13 cellular contexts compared by ENCODE assay signal in the genomic region with DNA sequence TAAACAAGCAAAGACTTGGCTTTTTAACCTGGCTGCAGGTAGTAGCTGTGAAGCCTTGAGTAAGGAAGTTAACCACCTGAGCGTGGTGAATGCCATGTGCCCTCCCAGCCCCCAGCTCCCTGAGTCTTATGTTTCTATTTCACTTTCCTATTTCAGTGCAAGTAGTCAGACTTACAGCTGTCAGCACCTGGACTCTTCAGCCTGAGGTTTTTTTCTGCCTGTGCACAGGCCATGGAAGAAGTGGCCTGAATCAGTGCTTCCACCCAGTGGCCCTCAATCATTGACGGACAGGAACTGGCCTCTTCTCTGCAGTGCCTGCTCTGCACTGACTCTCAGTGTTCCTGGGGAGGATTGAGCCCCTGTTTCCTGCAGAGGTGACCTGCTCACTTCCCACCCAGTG.
DNase-seq lines count a peak whose midpoint lies in the region; ATAC-seq, FAIRE-seq and TF ChIP-seq lines count a peak whose summit lies in the region.
"Had no signal": no experiment of that assay in that cellular context is flagged by ENCODE, and none has a peak within 500 bp of the region (broad histone marks: within the 10 kb centered on the region; RNA-seq: fewer than 3 reads in every experiment).

No MANE protein-coding gene starts in this region.

- H4K20me1 ChIP-seq in GM12878 (ENCODE audit: control insufficient read depth, insufficient read depth), result no peaks in the 10 kb centered on the region

- H3K4me2 ChIP-seq in GM12878 (ENCODE audit: control insufficient read depth, insufficient read depth), result peak overlapping the region; percentile 49; the same call in 1 of the 2 replicates

- intact Hi-C loops in GM12878 (cut with micrococcal nuclease; ENCODE audit: unreplicated experiment), result no loop called here

- RAD21 ChIA-PET in GM12878 (lab: Charles Lee; ENCODE audit: unreplicated experiment), result no interaction called here

- H2AFZ ChIP-seq in GM12878 (ENCODE audit: control insufficient read depth, low read depth, low read length), result peak overlapping the region; percentile 3; the same call in 1 of the 2 replicates

- CTCF ChIA-PET in GM12878 (lab: Yijun Ruan, JAX), result no interaction called here

- TF ChIP-seq CTCF in GM12875 (IDR thresholded peaks at IDR 0.05; ENCODE audit: borderline replicate concordance, insufficient read depth, low read depth, low read length) (peak; percentile 23; the same call in 1 of the 2 replicates), GM12878 (IDR thresholded peaks at IDR 0.05 in 2 of 3, conservative IDR thresholded peaks at IDR 0.05 in 1 of 3; ENCODE audit: control insufficient read depth in 2 of 3, extremely low read depth in 1 of 3, insufficient read depth in 1 of 3, low read depth in 3 of 3, low read length in 3 of 3) (peak in 2 of 3 experiments; percentile 12; a peak in 2 of 6 replicates)

- peak overlapping the region; percentile 27; the same call in 1 of the 2 replicates for H3K27ac ChIP-seq in GM12878 (ENCODE audit: control insufficient read depth, insufficient read depth)
- H3K27ac ChIP-seq: HL-60 had no signal

- ATAC-seq in GM19452 (IDR thresholded peaks at IDR 0.05; ENCODE audit: unreplicated experiment), result peak; percentile 60
- ATAC-seq in HG02884 (IDR thresholded peaks at IDR 0.05; ENCODE audit: unreplicated experiment), result peak; percentile 76
- peak; percentile 52 for ATAC-seq in GM12878
- ATAC-seq in HG02981 (IDR thresholded peaks at IDR 0.05; ENCODE audit: unreplicated experiment), result no peak
- ATAC-seq: natural killer cell had no signal

- FAIRE-seq in GM12878 (lab: Jason Lieb, UNC), result no peak

- DNase-seq in GM12878 (ENCODE audit: low read depth, low spot score) (peak; percentile 54), NCI-H446 (lab: John Stamatoyannopoulos, UW) (no peak), T-helper 1 cell (no peak), Kasumi-1 (lab: John Stamatoyannopoulos, UW) (no peak)
- DNase-seq: DMS 273 treated with DMSO at 0.1 percent for 48 hours, Karpas-422, natural killer cell, NCI-H187 treated with DMSO at 0.1 percent for 48 hours had no signal

- SMC1A ChIA-PET in GM12878 (lab: Charles Lee; ENCODE audit: uncharacterized antibody, unreplicated experiment), result interaction anchor here (1.1 kb wide), 1 partner anchor 10 kb away, joined by 3 read pairs; no protein-coding TSS in a partner anchor

- TF ChIP-seq RAD21 in GM12878 (IDR thresholded peaks at IDR 0.05; ENCODE audit: insufficient read depth, low read depth, low read length), result peak; percentile 60

- H3K4me1 ChIP-seq in GM12878 (ENCODE audit: control insufficient read depth, insufficient read depth, low read length), result peaks cover 37% of the 10 kb centered on the region

- no peaks in the 10 kb centered on the region for H3K79me2 ChIP-seq in GM12878 (ENCODE audit: control insufficient read depth, insufficient read depth, low read length)

- peaks cover 6% of the 10 kb centered on the region for H3K9me3 ChIP-seq in GM12878 (replicated peaks; ENCODE audit: control insufficient read depth, insufficient read depth, low read length)

- no peak for TF ChIP-seq EP300 in GM12878 (IDR thresholded peaks at IDR 0.05; ENCODE audit: borderline replicate concordance in 1 of 2, control insufficient read depth in 1 of 2, low read depth in 2 of 2, low read length in 2 of 2)

- POLR2A ChIA-PET in GM12878 (lab: Charles Lee), result no interaction called here

- H3K36me3 ChIP-seq in GM12878 (ENCODE audit: control insufficient read depth in 2 of 2, insufficient read depth in 2 of 2, low read length in 1 of 2), result no peaks in the 10 kb centered on the region

- H3K4me3 ChIP-seq in GM12875 (ENCODE audit: low read depth, low read length), result no peak overlapping the region
- H3K4me3 ChIP-seq in GM12878, result no peak overlapping the region

- BruUV-seq in GM12878 (replicated peaks; lab: Mats Ljungman, UMichigan), result no TSS peak

- H3K9ac ChIP-seq in GM12878 (ENCODE audit: control insufficient read depth, insufficient read depth, low read length), result no peak overlapping the region

- no peak for TF ChIP-seq POLR2A in GM12878 (IDR thresholded peaks at IDR 0.05; ENCODE audit: low read depth, low read length)

- no peaks in the 10 kb centered on the region for H3K27me3 ChIP-seq in GM12878 (replicated peaks in 1 of 2; ENCODE audit: control insufficient read depth in 2 of 2, insufficient read depth in 2 of 2, low read length in 1 of 2)

- in situ Hi-C loops in GM12878 (cut with MboI), result no loop called here

- WGBS in GM12878 (ENCODE audit: insufficient coverage, insufficient replicate concordance, low lambda C conversion rate, missing lambda C conversion rate), result 45% methylated on average over 2 of the region's 2 CpGs

TF ChIP-seq in GM12878, 131 proteins besides CTCF, POLR2A, EP300 and RAD21:
- TF ChIP-seq TCF12 (IDR thresholded peaks at IDR 0.05; ENCODE audit: low read depth, low read length) (peak; percentile 90), IRF4 (IDR thresholded peaks at IDR 0.05; ENCODE audit: low read depth, low read length) (0 out of 2 replicates have a peak, but pooled peaks have one; percentile 27), SPI1 (IDR thresholded peaks at IDR 0.05; ENCODE audit: borderline replicate concordance, insufficient read depth, low read depth, low read length) (0 out of 2 replicates have a peak, but pooled peaks have one; percentile 2), STAT1 (conservative IDR thresholded peaks at IDR 0.05) (no peak), TCF3 (IDR thresholded peaks at IDR 0.05; ENCODE audit: borderline replicate concordance, insufficient read depth, low read depth, low read length) (peak; percentile 96), FOXM1 (IDR thresholded peaks at IDR 0.05; ENCODE audit: low read depth, low read length) (no peak), MEF2A (IDR thresholded peaks at IDR 0.05; ENCODE audit: insufficient read depth, low read depth, low read length) (peak; percentile 57; the same call in 1 of the 2 replicates), SMC3 (IDR thresholded peaks at IDR 0.05; ENCODE audit: borderline replicate concordance, low read length) (peak; percentile 33; the same call in 1 of the 2 replicates), USF1 (IDR thresholded peaks at IDR 0.05; ENCODE audit: borderline replicate concordance, extremely low read length, insufficient read depth, low read depth, low read length) (peak; percentile 24), ZNF217 (IDR thresholded peaks at IDR 0.05) (no peak), EED (IDR thresholded peaks at IDR 0.05; ENCODE audit: low read depth) (peak; percentile 51), ETV6 (conservative IDR thresholded peaks at IDR 0.05 in 1 of 2, IDR thresholded peaks at IDR 0.05 in 1 of 2; ENCODE audit: borderline replicate concordance in 1 of 2, low read depth in 1 of 2) (peak in 1 of 2 experiments; percentile 24; a peak in 1 of 4 replicates)
TF ChIP-seq in GM12878: peak in this region for 9.
